ENCODE assay signal across 9 cellular contexts in genomic region chr9:101601904-101602765, GRCh38. TPM values are rescaled to one million over a fixed set of nuclear protein-coding genes. Genes with fewer than 3 reads are reported as not detected.
DNase-seq lines count a peak whose midpoint lies in the region; ATAC-seq and FAIRE-seq lines count a peak whose summit lies in the region.
"Had no signal": no experiment of that assay in that cellular context is flagged by ENCODE, and none has a peak within 500 bp of the region (broad histone marks: within the 10 kb centered on the region; RNA-seq: fewer than 3 reads in every experiment).

No MANE protein-coding gene starts in this region.

- intact Hi-C loops in activated CD4-positive, alpha-beta T cell treated with anti-CD3 and anti-CD28 coated beads, Interleukin-2, amount 10 ng/mL, durations not matched to agents 24 days and 14 days (cut with micrococcal nuclease) = loop anchor here (5.0 kb wide), 1 partner anchor 125 kb away; no protein-coding TSS in a partner anchor

- no peak overlapping the region for H3K27ac ChIP-seq in small intestine (ENCODE audit: low read depth in 1 of 2, low read length in 1 of 2)

- no peaks in the 10 kb centered on the region for H3K36me3 Mint-ChIP-seq in activated CD4-positive, alpha-beta T cell treated with anti-CD3 and anti-CD28 coated beads, Interleukin-2, amount 10 ng/mL, durations not matched to agents 24 days and 14 days (ENCODE audit: low read depth)

- peaks cover 24% of the 10 kb centered on the region for H3K27me3 Mint-ChIP-seq in activated CD4-positive, alpha-beta T cell treated with anti-CD3 and anti-CD28 coated beads, Interleukin-2, amount 10 ng/mL, durations not matched to agents 24 days and 14 days

- no peaks in the 10 kb centered on the region for H3K36me3 ChIP-seq in adipocyte (ENCODE audit: control insufficient read depth, insufficient read depth, low read length, severe bottlenecking)
- H3K36me3 ChIP-seq in small intestine (ENCODE audit: control insufficient read depth in 2 of 2, insufficient read depth in 2 of 2, low read length in 2 of 2) = no peaks in the 10 kb centered on the region

- H3K27me3 ChIP-seq in adipocyte (replicated peaks; ENCODE audit: control insufficient read depth, insufficient read depth, low read length) (peaks cover 42% of the 10 kb centered on the region), small intestine (ENCODE audit: control insufficient read depth in 2 of 2, insufficient read depth in 2 of 2, low read length in 2 of 2) (no peaks in the 10 kb centered on the region)

- FAIRE-seq in small intestine (lab: Jason Lieb, UNC) = no peak

- H3K4me1 Mint-ChIP-seq in activated CD4-positive, alpha-beta T cell treated with anti-CD3 and anti-CD28 coated beads, Interleukin-2, amount 10 ng/mL, durations not matched to agents 24 days and 14 days = peaks cover 2% of the 10 kb centered on the region

- H3K9me3 ChIP-seq in adipocyte (ENCODE audit: control insufficient read depth, low read length) (no peaks in the 10 kb centered on the region), small intestine (ENCODE audit: control insufficient read depth, low read depth) (no peaks in the 10 kb centered on the region)

- H3K27ac Mint-ChIP-seq in activated CD4-positive, alpha-beta T cell treated with anti-CD3 and anti-CD28 coated beads, Interleukin-2, amount 10 ng/mL, durations not matched to agents 24 days and 14 days = no peak overlapping the region

- H3K4me3 ChIP-seq in adipocyte (ENCODE audit: low read length) = no peak overlapping the region
- H3K4me3 ChIP-seq in small intestine (ENCODE audit: low read depth in 1 of 2, low read length in 2 of 2) = no peak overlapping the region

- no peaks in the 10 kb centered on the region for H3K9me3 Mint-ChIP-seq in activated CD4-positive, alpha-beta T cell treated with anti-CD3 and anti-CD28 coated beads, Interleukin-2, amount 10 ng/mL, durations not matched to agents 24 days and 14 days

- peak; percentile 75 for ATAC-seq in HG02759 (IDR thresholded peaks at IDR 0.05; ENCODE audit: unreplicated experiment)

- 24 to 34% (median 29%) methylated on average over 11 of the region's 11 CpGs for whole genome bisulfite sequencing in small intestine, 3 donors

- H3K4me3 Mint-ChIP-seq in activated CD4-positive, alpha-beta T cell treated with anti-CD3 and anti-CD28 coated beads, Interleukin-2, amount 10 ng/mL, durations not matched to agents 24 days and 14 days = no peak overlapping the region

- DNase-seq in activated CD4-positive, alpha-beta T cell treated with anti-CD3 and anti-CD28 coated beads, Interleukin-2, amount 10 ng/mL, durations not matched to agents 24 days and 14 days = peak; percentile 66
- no peak for DNase-seq in activated CD4-positive, alpha-beta T cell treated with anti-CD3 and anti-CD28 coated beads, Interleukin-2, amount 50 U/mL, for 4 hours
- DNase-seq in NCI-H2107 treated with DMSO at 0.1 percent for 48 hours (lab: John Stamatoyannopoulos, UW; ENCODE audit: unreplicated experiment) (peak; percentile 65), adipocyte (ENCODE audit: low read depth) (peak; percentile 80), hepatic stellate cell (ENCODE audit: low spot score) (peak; percentile 26), small intestine (peak; percentile 58)
- no peak for DNase-seq in stimulated activated CD4-positive, alpha-beta T cell treated with anti-CD3 and anti-CD28 coated beads, Interleukin-4, amount 100 ng/mL, for 4 hours

- no peaks in the 10 kb centered on the region for H3K4me1 ChIP-seq in adipocyte (ENCODE audit: control insufficient read depth, insufficient read depth, low read length)
- peaks cover 0 to 6% of the 10 kb centered on the region in 2 donors for H3K4me1 ChIP-seq in small intestine (ENCODE audit: control insufficient read depth in 2 of 2, insufficient read depth in 1 of 2, low read depth in 1 of 2, low read length in 1 of 2)

- no peak overlapping the region for H3K9ac ChIP-seq in adipocyte (ENCODE audit: low read length)

RNA-seq across cellular contexts. Expression of gene PPP3R2, which starts 7.4 kb away (rescaled TPM):
- total RNA-seq in activated CD4-positive, alpha-beta T cell treated with anti-CD3 and anti-CD28 coated beads, Interleukin-2, amount 10 ng/mL, durations not matched to agents 24 days and 14 days = not detected in 2 replicates
- polyA plus RNA-seq in small intestine = not detected
- polyA plus RNA-seq: adipose tissue had no signal

Comparison
In these comparisons a context has a peak if more than half of its experiments do, and no peak if none do; other contexts are left out.
1. DNase-seq: peak in activated CD4-positive, alpha-beta T cell treated with anti-CD3 and anti-CD28 coated beads, Interleukin-2, amount 10 ng/mL, durations not matched to agents 24 days and 14 days (single experiment), NCI-H2107 treated with DMSO at 0.1 percent for 48 hours (single experiment), adipocyte (single experiment), hepatic stellate cell (single experiment) and small intestine (single experiment); none in activated CD4-positive, alpha-beta T cell treated with anti-CD3 and anti-CD28 coated beads, Interleukin-2, amount 50 U/mL, for 4 hours (0 of 2) and stimulated activated CD4-positive, alpha-beta T cell treated with anti-CD3 and anti-CD28 coated beads, Interleukin-4, amount 100 ng/mL, for 4 hours (0 of 2).